In the genomic region with DNA sequence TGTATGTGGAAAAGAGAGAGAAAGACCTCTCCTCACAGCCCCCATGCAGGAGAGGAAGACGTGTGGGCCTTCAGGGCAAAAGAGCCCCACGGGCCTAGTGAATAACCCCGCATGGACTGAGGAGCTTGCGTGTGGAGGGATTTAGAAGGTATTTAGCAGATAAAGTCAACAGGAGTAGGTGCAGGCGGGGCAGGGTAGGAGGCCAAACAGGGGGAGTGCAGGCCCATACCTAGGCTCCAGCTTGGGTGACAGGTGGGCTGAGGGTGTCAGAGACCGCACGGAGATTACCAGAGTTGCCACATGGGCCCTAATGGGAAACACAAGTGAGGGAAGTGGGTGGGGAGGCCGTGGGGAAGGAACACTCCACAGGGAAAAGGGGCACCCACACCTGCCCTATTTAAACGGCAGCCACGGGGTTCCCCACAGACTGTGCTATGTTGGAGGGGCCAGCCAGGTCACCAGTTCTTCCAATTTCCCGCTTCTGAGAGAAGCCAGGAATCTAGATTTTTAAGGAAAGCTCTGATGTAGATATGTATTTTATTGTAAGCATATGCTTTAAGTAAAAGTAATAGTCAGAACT, we compare ENCODE assay signal across 29 cellular contexts. TPM values are rescaled to one million over a fixed set of nuclear protein-coding genes. Genes with fewer than 3 reads are reported as not detected.
"Had no signal": no experiment of that assay in that cellular context is flagged by ENCODE, and none has a peak within 500 bp of the region (broad histone marks: within the 10 kb centered on the region; RNA-seq: fewer than 3 reads in every experiment).

No MANE protein-coding gene starts in this region.

- H3K27ac Mint-ChIP-seq: activated CD4-positive, alpha-beta memory T cell treated with anti-CD3 and anti-CD28 coated beads for 36 hours; activated CD4-positive, alpha-beta T cell treated with anti-CD3 and anti-CD28 coated beads, Interleukin-2, amount 10 ng/mL, durations not matched to agents 7 days and 5 days; activated naive CD4-positive, alpha-beta T cell treated with anti-CD3 and anti-CD28 coated beads, Interleukin-2, amount 50 U/mL, for 72 hours; activated naive CD8-positive, alpha-beta T cell treated with anti-CD3 and anti-CD28 coated beads, Interleukin-2, amount 50 U/mL, for 24 hours; T-cell had no signal

- H3K27me3 ChIP-seq: brain microvascular endothelial cell, cardiac muscle cell had no signal

- FAIRE-seq: K562, RCC 7860, TTC549 had no signal

- ATAC-seq: activated naive CD4-positive, alpha-beta T cell treated with anti-CD3 and anti-CD28 coated beads, Interleukin-2, amount 50 U/mL, for 72 hours; activated naive CD8-positive, alpha-beta T cell treated with anti-CD3 and anti-CD28 coated beads, Interleukin-2, amount 50 U/mL, for 24 hours; activated T-cell treated with anti-CD3 and anti-CD28 coated beads, Interleukin-2, amount 50 U/mL, for 4 hours; K562; PC-3; T-cell had no signal

- H3K9me3 Mint-ChIP-seq: activated CD4-positive, alpha-beta memory T cell treated with anti-CD3 and anti-CD28 coated beads for 36 hours; activated CD4-positive, alpha-beta T cell treated with anti-CD3 and anti-CD28 coated beads, Interleukin-2, amount 10 ng/mL, durations not matched to agents 7 days and 5 days; activated naive CD4-positive, alpha-beta T cell treated with anti-CD3 and anti-CD28 coated beads, Interleukin-2, amount 50 U/mL, for 72 hours; activated naive CD8-positive, alpha-beta T cell treated with anti-CD3 and anti-CD28 coated beads, Interleukin-2, amount 50 U/mL, for 24 hours; activated T-cell treated with anti-CD3 and anti-CD28 coated beads, Interleukin-2, amount 50 U/mL, for 4 hours; T-cell had no signal

- H3K36me3 ChIP-seq: brain microvascular endothelial cell, cardiac muscle cell had no signal

- DNase-seq: activated CD4-positive, alpha-beta memory T cell treated with anti-CD3 and anti-CD28 coated beads for 36 hours; activated CD4-positive, alpha-beta T cell treated with anti-CD3 and anti-CD28 coated beads, Interleukin-2, amount 10 ng/mL, durations not matched to agents 7 days and 5 days; activated CD4-positive, CD25-positive, alpha-beta regulatory T cell; activated CD8-positive, alpha-beta memory T cell treated with anti-CD3 and anti-CD28 coated beads for 24 hours; activated effector memory CD4-positive, alpha-beta T cell treated with anti-CD3 and anti-CD28 coated beads, Interleukin-2, amount 50 U/mL, for 16 hours; activated naive CD4-positive, alpha-beta T cell treated with Interleukin-2 at 50 U/mL for 16 hours; activated naive CD8-positive, alpha-beta T cell treated with anti-CD3 and anti-CD28 coated beads, Interleukin-2, amount 50 U/mL, for 24 hours; activated T-cell treated with anti-CD3 and anti-CD28 coated beads, Interleukin-2, amount 50 U/mL, for 4 hours; amygdala; brain microvascular endothelial cell; cerebellar nuclear complex; Karpas-422; MM.1S; NCI-H1105 treated with DMSO at 0.1 percent for 48 hours; NCI-H1436 treated with DMSO at 0.1 percent for 48 hours; NCI-H187; NCI-H2081; NCI-H446; NCI-H526; PC-3; SIG-M5; T-cell; T-helper 2 cell; T1000 had no signal

- H3K4me3 Mint-ChIP-seq: activated CD4-positive, alpha-beta memory T cell treated with anti-CD3 and anti-CD28 coated beads for 36 hours; activated CD4-positive, alpha-beta T cell treated with anti-CD3 and anti-CD28 coated beads, Interleukin-2, amount 10 ng/mL, durations not matched to agents 7 days and 5 days; activated naive CD8-positive, alpha-beta T cell treated with anti-CD3 and anti-CD28 coated beads, Interleukin-2, amount 50 U/mL, for 24 hours; activated T-cell treated with anti-CD3 and anti-CD28 coated beads, Interleukin-2, amount 50 U/mL, for 4 hours; T-cell had no signal

- H3K27ac ChIP-seq: brain microvascular endothelial cell, cardiac muscle cell had no signal

- H3K4me3 ChIP-seq: cardiac muscle cell, K562 had no signal

- H3K27me3 Mint-ChIP-seq: activated CD4-positive, alpha-beta memory T cell treated with anti-CD3 and anti-CD28 coated beads for 36 hours; activated naive CD8-positive, alpha-beta T cell treated with anti-CD3 and anti-CD28 coated beads, Interleukin-2, amount 50 U/mL, for 24 hours had no signal

- H3K36me3 Mint-ChIP-seq: activated CD4-positive, alpha-beta memory T cell treated with anti-CD3 and anti-CD28 coated beads for 36 hours; T-cell had no signal

RNA-seq across cellular contexts. Expression of a gene that starts 8.2 kb away (rescaled TPM):
- total RNA-seq: activated CD4-positive, alpha-beta memory T cell treated with anti-CD3 and anti-CD28 coated beads for 36 hours; activated CD4-positive, alpha-beta T cell treated with anti-CD3 and anti-CD28 coated beads, Interleukin-2, amount 10 ng/mL, durations not matched to agents 7 days and 5 days; activated T-cell treated with anti-CD3 and anti-CD28 coated beads, Interleukin-2, amount 50 U/mL, for 4 hours; cardiac muscle cell; K562; T-cell had no signal
- polyA plus RNA-seq: cardiac muscle cell, K562 had no signal
